9 cellular contexts compared by ENCODE assay signal in genomic region chr2:219483451-219484342, GRCh38. TPM values are rescaled to one million over a fixed set of nuclear protein-coding genes. Genes with fewer than 3 reads are reported as not detected.
A peak's percentile ranks its signal among the peaks of the same experiment; 100 is the strongest.
DNase-seq lines count a peak whose midpoint lies in the region; ATAC-seq and TF ChIP-seq lines count a peak whose summit lies in the region.
"Had no signal": no experiment of that assay in that cellular context is flagged by ENCODE, and none has a peak within 500 bp of the region (broad histone marks: within the 10 kb centered on the region; RNA-seq: fewer than 3 reads in every experiment).

No MANE protein-coding gene starts in this region.

- H3K4me1 Mint-ChIP-seq in CD8-positive, alpha-beta memory T cell, result peaks cover 0 to 16% (median 2%) of the 10 kb centered on the region in 3 donors

- CTCF ChIA-PET in CD8-positive, alpha-beta memory T cell (lab: Charles Lee), result interaction anchor here (1.2 to 6.2 kb wide), 2 partner anchors 12 to 46 kb away, joined by 3 to 26 read pairs; a partner anchor contains a TSS

- ATAC-seq in GM18498 (IDR thresholded peaks at IDR 0.05; ENCODE audit: unreplicated experiment) (no peak), HG03439 (IDR thresholded peaks at IDR 0.05; ENCODE audit: unreplicated experiment) (no peak), GM21528 (IDR thresholded peaks at IDR 0.05; ENCODE audit: low FRiP score, unreplicated experiment) (no peak)

- H3K9me3 Mint-ChIP-seq in CD8-positive, alpha-beta memory T cell, result no peaks in the 10 kb centered on the region

- peak in 1 of 5 donors; percentile 10 for DNase-seq in CD8-positive, alpha-beta memory T cell
- DNase-seq in NT2/D1 (ENCODE audit: low read depth, low spot score) (no peak), left ventricle myocardium inferior (no peak), HuH-7 (ENCODE audit: low spot score) (no peak)
- DNase-seq: NCI-H1694 had no signal

- peaks cover 22% of the 10 kb centered on the region for H3K27me3 ChIP-seq in CD8-positive, alpha-beta memory T cell (ENCODE audit: insufficient read depth, low read length, poor library complexity, severe bottlenecking)
- H3K27me3 ChIP-seq in NT2/D1 (ENCODE audit: insufficient read depth, insufficient read length) (peaks cover 65% of the 10 kb centered on the region), left ventricle myocardium inferior (ENCODE audit: low read depth) (peaks cover 68% of the 10 kb centered on the region), rectal smooth muscle tissue (ENCODE audit: control insufficient read depth, insufficient read depth, low read length) (peaks cover 10% of the 10 kb centered on the region)

- peak overlapping the region; percentile 24 to 86 (median 67) for H3K4me3 Mint-ChIP-seq in CD8-positive, alpha-beta memory T cell

- H3K9ac ChIP-seq in NT2/D1 (ENCODE audit: insufficient read length, low read depth) (peak overlapping the region; percentile 68), rectal smooth muscle tissue (ENCODE audit: low read length) (no peak overlapping the region)

- H3K27me3 Mint-ChIP-seq in CD8-positive, alpha-beta memory T cell, result peaks cover 26 to 66% of the 10 kb centered on the region in 2 donors

- H3K4me1 ChIP-seq in CD8-positive, alpha-beta memory T cell (ENCODE audit: insufficient read depth, low read length), result no peaks in the 10 kb centered on the region
- H3K4me1 ChIP-seq in NT2/D1 (ENCODE audit: insufficient read depth, insufficient read length), result peaks cover 19% of the 10 kb centered on the region
- peaks cover 39% of the 10 kb centered on the region for H3K4me1 ChIP-seq in left ventricle myocardium inferior
- peaks cover 4% of the 10 kb centered on the region for H3K4me1 ChIP-seq in rectal smooth muscle tissue (ENCODE audit: control insufficient read depth, insufficient read depth, low read length)

- TF ChIP-seq CTCF in left ventricle myocardium inferior (IDR thresholded peaks at IDR 0.05; ENCODE audit: borderline replicate concordance), result no peak

- no peak overlapping the region for H3K27ac Mint-ChIP-seq in CD8-positive, alpha-beta memory T cell

- no peak overlapping the region for H3K4me3 ChIP-seq in CD8-positive, alpha-beta memory T cell (ENCODE audit: low read length)
- H3K4me3 ChIP-seq in NT2/D1 (ENCODE audit: insufficient read length, low read depth), result peak overlapping the region; percentile 9
- H3K4me3 ChIP-seq in left ventricle myocardium inferior, result peak overlapping the region; percentile 48
- peak overlapping the region; percentile 15 for H3K4me3 ChIP-seq in rectal smooth muscle tissue (ENCODE audit: low read length)

- H3K9me3 ChIP-seq in CD8-positive, alpha-beta memory T cell (ENCODE audit: low read length), result no peaks in the 10 kb centered on the region
- no peaks in the 10 kb centered on the region for H3K9me3 ChIP-seq in NT2/D1 (ENCODE audit: insufficient read depth, low read length)
- no peaks in the 10 kb centered on the region for H3K9me3 ChIP-seq in left ventricle myocardium inferior (replicated peaks)

- H3K36me3 Mint-ChIP-seq in CD8-positive, alpha-beta memory T cell, result no peaks in the 10 kb centered on the region

- POLR2A ChIA-PET in CD8-positive, alpha-beta memory T cell (lab: Charles Lee), result no interaction called here

- H3K36me3 ChIP-seq in CD8-positive, alpha-beta memory T cell (ENCODE audit: insufficient read depth, low read length), result no peaks in the 10 kb centered on the region
- peaks cover 36% of the 10 kb centered on the region for H3K36me3 ChIP-seq in NT2/D1 (ENCODE audit: insufficient read depth, insufficient read length, low read length)
- peaks cover 52% of the 10 kb centered on the region for H3K36me3 ChIP-seq in left ventricle myocardium inferior
- peaks cover 21% of the 10 kb centered on the region for H3K36me3 ChIP-seq in rectal smooth muscle tissue (ENCODE audit: control insufficient read depth, insufficient read depth, low read length)

- no peak overlapping the region for H3K27ac ChIP-seq in CD8-positive, alpha-beta memory T cell (ENCODE audit: low read depth, low read length)
- H3K27ac ChIP-seq in left ventricle myocardium inferior (replicated peaks) (no peak overlapping the region), rectal smooth muscle tissue (ENCODE audit: low read depth, low read length) (peak overlapping the region; percentile 62)

- intact Hi-C loops in left ventricle myocardium inferior (cut with micrococcal nuclease), result no loop called here

RNA-seq across cellular contexts. Expression of gene GMPPA, which starts 15.0 kb away (rescaled TPM):
- total RNA-seq in CD8-positive, alpha-beta memory T cell, result 10 to 100 TPM; 36.9 to 37.1 TPM
- polyA plus RNA-seq in CD8-positive, alpha-beta memory T cell, result 32.5 TPM
- total RNA-seq in left ventricle myocardium inferior, result 22.0 TPM

RNA-seq across cellular contexts. Expression of gene ASIC4, which starts 30.6 kb away (rescaled TPM):
- total RNA-seq in CD8-positive, alpha-beta memory T cell, result not detected
- polyA plus RNA-seq in CD8-positive, alpha-beta memory T cell, result not detected
- total RNA-seq in left ventricle myocardium inferior, result not detected

RNA-seq across cellular contexts. Expression of gene SPEG, which starts 49.1 kb away (rescaled TPM):
- 1 to 10 TPM in 1 of 2 experiments, under 1 TPM in 1; 0.94 to 1.0 TPM for total RNA-seq in CD8-positive, alpha-beta memory T cell
- 0.48 TPM for polyA plus RNA-seq in CD8-positive, alpha-beta memory T cell
- total RNA-seq in left ventricle myocardium inferior, result 145 TPM

RNA-seq across cellular contexts. Expression of gene CHPF, which starts 59.9 kb away (rescaled TPM):
- 10 to 100 TPM; 32.9 to 36.5 TPM for total RNA-seq in CD8-positive, alpha-beta memory T cell
- 8.7 TPM for polyA plus RNA-seq in CD8-positive, alpha-beta memory T cell
- total RNA-seq in left ventricle myocardium inferior, result 104 TPM

Comparison
In these comparisons a context has a peak if more than half of its experiments do, and no peak if none do; other contexts are left out.
1. RNA of gene SPEG, which starts 49.1 kb away (total RNA-seq): 145 TPM in left ventricle myocardium inferior (single experiment); 0.94 to 1.0 TPM in CD8-positive, alpha-beta memory T cell; every median in the first group is over 10 times any median in the second.